1 cellular context compared by ENCODE assay signal in the genomic region with DNA sequence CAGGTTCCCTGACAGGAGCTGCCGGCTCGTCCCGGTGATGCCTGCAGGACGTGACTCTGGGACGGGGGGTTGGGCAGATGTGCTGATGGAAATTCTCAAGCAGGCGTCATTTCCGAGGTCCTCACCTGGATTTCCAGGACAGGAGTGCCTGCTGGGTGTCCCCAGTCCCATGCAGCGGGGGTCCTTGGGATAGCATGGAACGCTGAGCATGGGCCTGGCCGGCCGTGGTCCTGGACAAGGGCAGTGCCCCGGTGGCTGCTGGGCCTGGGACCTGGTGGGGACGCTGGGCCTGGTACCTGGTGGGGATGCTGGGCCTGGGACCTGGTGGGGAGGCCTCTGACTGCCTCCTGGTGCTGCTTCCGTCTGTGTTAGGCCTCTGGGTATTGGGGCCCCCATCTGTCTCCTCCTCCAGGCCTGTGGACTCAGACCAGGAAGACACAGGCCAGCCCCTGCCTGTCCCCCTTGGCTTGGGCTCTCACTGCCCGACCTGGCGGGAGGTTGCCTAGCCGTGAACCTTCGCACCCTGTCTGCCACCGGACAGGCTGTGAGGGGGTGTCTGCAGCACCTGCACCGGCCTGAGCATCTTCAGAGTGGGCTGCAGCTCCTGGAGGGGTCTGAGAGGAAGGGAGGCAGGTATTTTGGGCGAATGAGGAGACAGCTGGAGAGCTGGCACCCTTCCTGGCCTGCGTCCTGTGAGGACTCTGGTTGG.
TF ChIP-seq lines count a peak whose summit lies in the region.

No MANE protein-coding gene starts in this region.

TF ChIP-seq in HepG2, 621 proteins besides CTCF, POLR2A, EP300 and RAD21:
- no peak for TF ChIP-seq ZIK1 (CRISPR knock-in tag; IDR thresholded peaks at IDR 0.05; ENCODE audit: borderline replicate concordance, low read depth)
- TF ChIP-seq, protein P1, sequence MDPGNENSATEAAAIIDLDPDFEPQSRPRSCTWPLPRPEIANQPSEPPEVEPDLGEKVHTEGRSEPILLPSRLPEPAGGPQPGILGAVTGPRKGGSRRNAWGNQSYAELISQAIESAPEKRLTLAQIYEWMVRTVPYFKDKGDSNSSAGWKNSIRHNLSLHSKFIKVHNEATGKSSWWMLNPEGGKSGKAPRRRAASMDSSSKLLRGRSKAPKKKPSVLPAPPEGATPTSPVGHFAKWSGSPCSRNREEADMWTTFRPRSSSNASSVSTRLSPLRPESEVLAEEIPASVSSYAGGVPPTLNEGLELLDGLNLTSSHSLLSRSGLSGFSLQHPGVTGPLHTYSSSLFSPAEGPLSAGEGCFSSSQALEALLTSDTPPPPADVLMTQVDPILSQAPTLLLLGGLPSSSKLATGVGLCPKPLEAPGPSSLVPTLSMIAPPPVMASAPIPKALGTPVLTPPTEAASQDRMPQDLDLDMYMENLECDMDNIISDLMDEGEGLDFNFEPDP (CRISPR knock-in tag; conservative IDR thresholded peaks at IDR 0.05), result 0 out of 2 replicates have a peak, but pooled peaks have one; percentile 46
